ENCODE assay signal across 10 cellular contexts in genomic region chr1:184160236-184160635, GRCh38.
DNase-seq lines count a peak whose midpoint lies in the region; ATAC-seq, FAIRE-seq and TF ChIP-seq lines count a peak whose summit lies in the region.
"Had no signal": no experiment of that assay in that cellular context is flagged by ENCODE, and none has a peak within 500 bp of the region (broad histone marks: within the 10 kb centered on the region; RNA-seq: fewer than 3 reads in every experiment).

No MANE protein-coding gene starts in this region.

- no peak overlapping the region for H3K4me2 ChIP-seq in trophoblast cell (ENCODE audit: low read length)

- H3K9me3 ChIP-seq in trophoblast cell (ENCODE audit: insufficient read depth, low read depth, low read length): no peaks in the 10 kb centered on the region

- no peak overlapping the region for H3K18ac ChIP-seq in trophoblast cell (ENCODE audit: low read length)

- H3K4me3 ChIP-seq in trophoblast cell (ENCODE audit: low read depth, low read length): no peak overlapping the region
- H3K4me3 ChIP-seq: psoas muscle had no signal

- H2BK12ac ChIP-seq in trophoblast cell (ENCODE audit: low read length): no peak overlapping the region

- H3K4me1 ChIP-seq in trophoblast cell (ENCODE audit: control insufficient read depth in 1 of 2, insufficient read depth in 2 of 2, low read length in 2 of 2): peaks cover 10 to 28% of the 10 kb centered on the region in 2 experiments
- H3K4me1 ChIP-seq: psoas muscle had no signal

- no peak overlapping the region for H2AFZ ChIP-seq in trophoblast cell (ENCODE audit: insufficient read depth, low read length, poor library complexity)

- H2BK5ac ChIP-seq in trophoblast cell (ENCODE audit: low read depth, low read length, poor library complexity): no peak overlapping the region

- H4K8ac ChIP-seq in trophoblast cell (ENCODE audit: low read depth, low read length): no peak overlapping the region

- H3K79me2 ChIP-seq in trophoblast cell (ENCODE audit: control insufficient read depth, insufficient read depth, low read length, poor library complexity): no peaks in the 10 kb centered on the region

- no peaks in the 10 kb centered on the region for H3K27me3 ChIP-seq in trophoblast cell (ENCODE audit: insufficient read depth, low read length)

- no peak overlapping the region for H3K14ac ChIP-seq in trophoblast cell (ENCODE audit: low read length)

- WGBS in trophoblast cell (ENCODE audit: extremely low coverage, insufficient coverage, insufficient read length): no CpG with 5 or more reads among the region's 2 CpGs

- H3K9ac ChIP-seq in trophoblast cell (ENCODE audit: low read length): no peak overlapping the region

- no peak overlapping the region for H4K12ac ChIP-seq in trophoblast cell (ENCODE audit: low read depth, low read length)

- peak overlapping the region; percentile 94 for H3K27ac ChIP-seq in trophoblast cell (ENCODE audit: low read depth, low read length)
- H3K27ac ChIP-seq: psoas muscle had no signal

- no peak overlapping the region for H4K91ac ChIP-seq in trophoblast cell (ENCODE audit: low read depth, low read length)

- no peak overlapping the region for H2AK5ac ChIP-seq in trophoblast cell (ENCODE audit: low read length)

- H3K23ac ChIP-seq in trophoblast cell (ENCODE audit: low read length): no peak overlapping the region

- no peaks in the 10 kb centered on the region for H3K36me3 ChIP-seq in trophoblast cell (ENCODE audit: control insufficient read depth in 1 of 2, insufficient read depth in 2 of 2, low read length in 2 of 2)

- ATAC-seq in HG03039 (IDR thresholded peaks at IDR 0.05; ENCODE audit: unreplicated experiment): peak; percentile 44

- H3K79me1 ChIP-seq in trophoblast cell (ENCODE audit: low read length): peaks cover 8% of the 10 kb centered on the region

- no peak overlapping the region for H2BK120ac ChIP-seq in trophoblast cell (ENCODE audit: insufficient read depth, low read length, poor library complexity)

- no peak for TF ChIP-seq CTCF in GM10266 (IDR thresholded peaks at IDR 0.05; ENCODE audit: control insufficient read depth, insufficient read depth, low read depth, missing control alignments)

- no peak for FAIRE-seq in HTR-8/SVneo (lab: Jason Lieb, UNC)

- DNase-seq in GM10266 (ENCODE audit: extremely low spot score) (peak; percentile 13), amniotic epithelial cell (ENCODE audit: low read depth) (peak; percentile 99), trophoblast cell (peak; percentile 95 to 98), HTR-8/SVneo (ENCODE audit: insufficient read length, low spot score) (no peak), NCI-H345 (lab: John Stamatoyannopoulos, UW) (no peak), GOT3 (lab: John Stamatoyannopoulos, UW) (no peak), Ammon's horn (ENCODE audit: low spot score) (no peak)
- DNase-seq: NCI-H1048, psoas muscle had no signal

- H3K4ac ChIP-seq in trophoblast cell (ENCODE audit: low read depth, low read length): no peak overlapping the region

Comparison
In these comparisons a context has a peak if more than half of its experiments do, and no peak if none do; other contexts are left out.
1. DNase-seq: peak in GM10266 (single experiment), amniotic epithelial cell (single experiment) and trophoblast cell (2 of 2); none in HTR-8/SVneo (single experiment), NCI-H345 (single experiment), GOT3 (single experiment) and Ammon's horn (single experiment).